In the genomic region with DNA sequence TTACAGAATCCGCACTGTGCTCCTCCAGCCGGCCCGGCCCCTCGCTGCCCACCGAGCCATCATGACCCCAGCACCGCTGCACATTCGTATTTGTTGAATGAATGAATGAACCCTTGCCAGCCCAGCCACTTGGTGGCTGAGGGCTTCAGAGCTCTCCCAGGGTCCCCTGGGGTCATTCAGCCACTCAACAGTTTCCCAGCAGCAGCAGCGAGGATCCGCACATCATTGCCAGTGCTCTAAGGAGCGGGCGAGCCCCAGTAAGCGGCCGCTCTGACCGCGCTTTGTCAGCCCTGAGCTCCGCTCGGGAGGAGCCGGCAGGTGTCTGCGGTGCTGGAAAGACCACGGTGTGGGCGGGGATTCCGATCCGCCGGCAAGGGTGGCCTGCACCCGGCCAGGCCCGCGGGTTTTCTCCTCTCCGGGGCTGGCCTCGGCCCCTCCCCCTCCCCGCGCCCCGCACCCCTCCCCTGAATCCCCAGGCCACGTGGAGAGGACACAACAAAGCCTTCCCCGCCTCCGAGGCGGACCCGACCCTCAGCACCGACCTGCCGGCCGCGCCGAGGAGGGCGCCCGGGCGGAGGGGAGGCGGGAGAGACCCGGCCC, we compare ENCODE assay signal across 1 cellular context.
TF ChIP-seq lines count a peak whose summit lies in the region.

No MANE protein-coding gene starts in this region.

TF ChIP-seq in HEK293, 187 proteins besides CTCF, POLR2A, EP300 and RAD21 (continued from another document):
- TF ChIP-seq GLIS2 (tag by site-specific recombination; IDR thresholded peaks at IDR 0.05) (peak; percentile 18; the same call in 1 of the 2 replicates), ZNF76 (tag by site-specific recombination; IDR thresholded peaks at IDR 0.05; ENCODE audit: borderline replicate concordance, low read depth) (peak; percentile 77; the same call in 1 of the 2 replicates), ZNF530 (tag by site-specific recombination; IDR thresholded peaks at IDR 0.05; ENCODE audit: low read depth) (no peak), ZNF624 (tag by site-specific recombination; IDR thresholded peaks at IDR 0.05) (no peak), ZNF24 (tag by site-specific recombination; IDR thresholded peaks at IDR 0.05) (peak; percentile 47; the same call in 1 of the 2 replicates), KLF9 (tag by site-specific recombination; IDR thresholded peaks at IDR 0.05; ENCODE audit: low read depth) (peak; percentile 23; the same call in 1 of the 2 replicates), ZBTB17 (tag by site-specific recombination; IDR thresholded peaks at IDR 0.05) (peak; percentile 71), ZNF335 (tag by site-specific recombination; conservative IDR thresholded peaks at IDR 0.05) (peak; percentile 40), GLIS1 (tag by site-specific recombination; IDR thresholded peaks at IDR 0.05) (peak; percentile 44), SP7 (tag by site-specific recombination; IDR thresholded peaks at IDR 0.05) (0 out of 2 replicates have a peak, but pooled peaks have one; percentile 14), ZNF398 (tag by site-specific recombination; IDR thresholded peaks at IDR 0.05) (0 out of 2 replicates have a peak, but pooled peaks have one; percentile 16), ZNF660 (tag by site-specific recombination; IDR thresholded peaks at IDR 0.05) (0 out of 2 replicates have a peak, but pooled peaks have one; percentile 4), ZNF157 (tag by site-specific recombination; IDR thresholded peaks at IDR 0.05) (no peak), ZNF677 (tag by site-specific recombination; IDR thresholded peaks at IDR 0.05) (no peak), ZNF239 (tag by site-specific recombination; IDR thresholded peaks at IDR 0.05) (no peak), ZNF449 (tag by site-specific recombination; IDR thresholded peaks at IDR 0.05) (no peak), ZNF830 (tag by site-specific recombination; IDR thresholded peaks at IDR 0.05; ENCODE audit: low read depth) (no peak), ZFP3 (tag by site-specific recombination; IDR thresholded peaks at IDR 0.05; ENCODE audit: low read depth) (no peak), OSR2 (tag by site-specific recombination; IDR thresholded peaks at IDR 0.05) (no peak), ZNF521 (tag by site-specific recombination; IDR thresholded peaks at IDR 0.05) (no peak), INSM2 (tag by site-specific recombination; IDR thresholded peaks at IDR 0.05) (no peak), SALL2 (tag by site-specific recombination; IDR thresholded peaks at IDR 0.05; ENCODE audit: borderline replicate concordance) (no peak), PRDM4 (tag by site-specific recombination; IDR thresholded peaks at IDR 0.05) (no peak), ZNF324 (tag by site-specific recombination; IDR thresholded peaks at IDR 0.05) (no peak), ZIC2 (tag by site-specific recombination; IDR thresholded peaks at IDR 0.05) (no peak), SCRT2 (tag by site-specific recombination; IDR thresholded peaks at IDR 0.05) (peak; percentile 85), ZNF426 (tag by site-specific recombination; IDR thresholded peaks at IDR 0.05) (no peak), ZNF223 (tag by site-specific recombination; IDR thresholded peaks at IDR 0.05) (no peak), ZNF302 (tag by site-specific recombination; IDR thresholded peaks at IDR 0.05; ENCODE audit: low read depth) (no peak), SP2 (tag by site-specific recombination; IDR thresholded peaks at IDR 0.05) (peak; percentile 42), PATZ1 (tag by site-specific recombination; IDR thresholded peaks at IDR 0.05) (peak; percentile 41), KLF17 (tag by site-specific recombination; IDR thresholded peaks at IDR 0.05) (no peak), ZNF654 (tag by site-specific recombination; IDR thresholded peaks at IDR 0.05; ENCODE audit: low read depth) (no peak), ZNF596 (tag by site-specific recombination; IDR thresholded peaks at IDR 0.05) (no peak)
- TF ChIP-seq, protein P1, sequence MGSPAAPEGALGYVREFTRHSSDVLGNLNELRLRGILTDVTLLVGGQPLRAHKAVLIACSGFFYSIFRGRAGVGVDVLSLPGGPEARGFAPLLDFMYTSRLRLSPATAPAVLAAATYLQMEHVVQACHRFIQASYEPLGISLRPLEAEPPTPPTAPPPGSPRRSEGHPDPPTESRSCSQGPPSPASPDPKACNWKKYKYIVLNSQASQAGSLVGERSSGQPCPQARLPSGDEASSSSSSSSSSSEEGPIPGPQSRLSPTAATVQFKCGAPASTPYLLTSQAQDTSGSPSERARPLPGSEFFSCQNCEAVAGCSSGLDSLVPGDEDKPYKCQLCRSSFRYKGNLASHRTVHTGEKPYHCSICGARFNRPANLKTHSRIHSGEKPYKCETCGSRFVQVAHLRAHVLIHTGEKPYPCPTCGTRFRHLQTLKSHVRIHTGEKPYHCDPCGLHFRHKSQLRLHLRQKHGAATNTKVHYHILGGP (tag by site-specific recombination; IDR thresholded peaks at IDR 0.05), result no peak
- TF ChIP-seq, protein P2, sequence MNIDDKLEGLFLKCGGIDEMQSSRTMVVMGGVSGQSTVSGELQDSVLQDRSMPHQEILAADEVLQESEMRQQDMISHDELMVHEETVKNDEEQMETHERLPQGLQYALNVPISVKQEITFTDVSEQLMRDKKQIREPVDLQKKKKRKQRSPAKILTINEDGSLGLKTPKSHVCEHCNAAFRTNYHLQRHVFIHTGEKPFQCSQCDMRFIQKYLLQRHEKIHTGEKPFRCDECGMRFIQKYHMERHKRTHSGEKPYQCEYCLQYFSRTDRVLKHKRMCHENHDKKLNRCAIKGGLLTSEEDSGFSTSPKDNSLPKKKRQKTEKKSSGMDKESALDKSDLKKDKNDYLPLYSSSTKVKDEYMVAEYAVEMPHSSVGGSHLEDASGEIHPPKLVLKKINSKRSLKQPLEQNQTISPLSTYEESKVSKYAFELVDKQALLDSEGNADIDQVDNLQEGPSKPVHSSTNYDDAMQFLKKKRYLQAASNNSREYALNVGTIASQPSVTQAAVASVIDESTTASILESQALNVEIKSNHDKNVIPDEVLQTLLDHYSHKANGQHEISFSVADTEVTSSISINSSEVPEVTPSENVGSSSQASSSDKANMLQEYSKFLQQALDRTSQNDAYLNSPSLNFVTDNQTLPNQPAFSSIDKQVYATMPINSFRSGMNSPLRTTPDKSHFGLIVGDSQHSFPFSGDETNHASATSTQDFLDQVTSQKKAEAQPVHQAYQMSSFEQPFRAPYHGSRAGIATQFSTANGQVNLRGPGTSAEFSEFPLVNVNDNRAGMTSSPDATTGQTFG (tag by site-specific recombination; IDR thresholded peaks at IDR 0.05; ENCODE audit: borderline replicate concordance), result no peak
